Comparison of ENCODE assay signal across 19 cellular contexts in genomic region chr5:133304707-133305216, GRCh38.
DNase-seq lines count a peak whose midpoint lies in the region; ATAC-seq lines count a peak whose summit lies in the region.
"Had no signal": no experiment of that assay in that cellular context is flagged by ENCODE, and none has a peak within 500 bp of the region (broad histone marks: within the 10 kb centered on the region; RNA-seq: fewer than 3 reads in every experiment).

No MANE protein-coding gene starts in this region.

- ATAC-seq in sciatic nerve: no peak
- ATAC-seq in HG03139 (IDR thresholded peaks at IDR 0.05; ENCODE audit: unreplicated experiment): no peak
- ATAC-seq: A549 had no signal

- H3K14ac ChIP-seq in neuronal stem cell (ENCODE audit: low read length): no peak overlapping the region

- no peak overlapping the region for H4K8ac ChIP-seq in neuronal stem cell (ENCODE audit: low read depth, low read length)

- no peak overlapping the region for H3K27ac ChIP-seq in neuronal stem cell (replicated peaks; ENCODE audit: low read length)
- H3K27ac ChIP-seq: 22Rv1; A549; BLaER1 treated with 17β-estradiol and CSF1 and Interleukin-3, amounts not matched to agents 10 nM and 100 nM had no signal

- WGBS in neuronal stem cell (ENCODE audit: extremely low coverage in 2 of 2, insufficient read length in 2 of 2, insufficient replicate concordance in 1 of 2), 2 donors: no CpG with 5 or more reads among the region's 2 CpGs

- H4K91ac ChIP-seq in neuronal stem cell (ENCODE audit: low read depth, low read length, poor library complexity): no peak overlapping the region

- no peak overlapping the region for H2BK120ac ChIP-seq in neuronal stem cell (ENCODE audit: low read depth, low read length)

- DNase-seq in DMS 273 (lab: John Stamatoyannopoulos, UW; ENCODE audit: unreplicated experiment) (peak; percentile 41), DMS 273 treated with DMSO at 0.1 percent for 48 hours (lab: John Stamatoyannopoulos, UW) (no peak), NCI-H69 (lab: John Stamatoyannopoulos, UW) (peak; percentile 84), neuronal stem cell (ENCODE audit: low spot score) (no peak), sciatic nerve (ENCODE audit: low spot score) (no peak), occipital lobe (lab: John Stamatoyannopoulos, UW) (no peak)
- DNase-seq: ACHN; AML-193; BE2C; CD4-positive, alpha-beta T cell; CD8-positive, alpha-beta memory T cell; DMS153; DND-41; GOT3; HCEC 1CT had no signal

- H3K4ac ChIP-seq in neuronal stem cell (ENCODE audit: low read length): no peak overlapping the region

- H3K23ac ChIP-seq in neuronal stem cell (ENCODE audit: low read depth, low read length, poor library complexity): no peak overlapping the region

- no peak overlapping the region for H2AFZ ChIP-seq in neuronal stem cell (ENCODE audit: low read length)

- no peak overlapping the region for H3K4me3 ChIP-seq in neuronal stem cell (ENCODE audit: low read length in 2 of 2)
- H3K4me3 ChIP-seq: A549; BLaER1 treated with 17β-estradiol and CSF1 and Interleukin-3, amounts not matched to agents 10 nM and 100 nM had no signal

- no peak overlapping the region for H2BK5ac ChIP-seq in neuronal stem cell (ENCODE audit: low read length)

- H3K4me2 ChIP-seq in neuronal stem cell (ENCODE audit: insufficient read depth, low read length, poor library complexity, severe bottlenecking): no peak overlapping the region
- H3K4me2 ChIP-seq: A549; BLaER1 treated with 17β-estradiol and CSF1 and Interleukin-3, amounts not matched to agents 10 nM and 100 nM had no signal

- peak overlapping the region; percentile 12 for H3K18ac ChIP-seq in neuronal stem cell (ENCODE audit: low read length)

- H3K9ac ChIP-seq in neuronal stem cell (ENCODE audit: low read depth, low read length, poor library complexity): no peak overlapping the region
- H3K9ac ChIP-seq: BLaER1 treated with 17β-estradiol and CSF1 and Interleukin-3, amounts not matched to agents 10 nM and 100 nM had no signal

- no peaks in the 10 kb centered on the region for H3K36me3 ChIP-seq in neuronal stem cell (replicated peaks in 1 of 2; ENCODE audit: control insufficient read depth in 2 of 2, insufficient read depth in 2 of 2, low read length in 2 of 2)
- H3K36me3 ChIP-seq: BE2C; BLaER1 treated with 17β-estradiol and CSF1 and Interleukin-3, amounts not matched to agents 10 nM and 100 nM had no signal

- H3K79me1 ChIP-seq in neuronal stem cell (ENCODE audit: low read depth, low read length): no peaks in the 10 kb centered on the region

- H3K9me3 ChIP-seq in neuronal stem cell (replicated peaks in 1 of 2; ENCODE audit: control insufficient read depth in 2 of 2, insufficient read depth in 1 of 2, low read depth in 1 of 2, low read length in 2 of 2): no peaks in the 10 kb centered on the region
- H3K9me3 ChIP-seq: A549; BE2C; BLaER1 treated with 17β-estradiol and CSF1 and Interleukin-3, amounts not matched to agents 10 nM and 100 nM had no signal

- no peak overlapping the region for H2AK5ac ChIP-seq in neuronal stem cell (ENCODE audit: low read depth, low read length)

- no peak overlapping the region for H2BK15ac ChIP-seq in neuronal stem cell (ENCODE audit: low read length)

- peaks cover 0 to 29% (median 0%) of the 10 kb centered on the region in 3 experiments for H3K27me3 ChIP-seq in neuronal stem cell (ENCODE audit: control insufficient read depth in 3 of 3, insufficient read depth in 3 of 3, low read depth in 1 of 3, low read length in 3 of 3)
- H3K27me3 ChIP-seq: BE2C; BLaER1 treated with 17β-estradiol and CSF1 and Interleukin-3, amounts not matched to agents 10 nM and 100 nM had no signal

- H3K4me1 ChIP-seq in neuronal stem cell (ENCODE audit: control insufficient read depth in 2 of 2, insufficient read depth in 1 of 2, low read depth in 1 of 2, low read length in 2 of 2): no peaks in the 10 kb centered on the region
- H3K4me1 ChIP-seq: A549, BE2C had no signal

- no peak overlapping the region for H2BK12ac ChIP-seq in neuronal stem cell (ENCODE audit: low read length)

- intact Hi-C loops in sciatic nerve (cut with DNase I): no loop called here

Comparison
In these comparisons a context has a peak if more than half of its experiments do, and no peak if none do; other contexts are left out.
1. DNase-seq: peak in DMS 273 (single experiment) and NCI-H69 (single experiment); none in DMS 273 treated with DMSO at 0.1 percent for 48 hours (single experiment), neuronal stem cell (single experiment), sciatic nerve (single experiment) and occipital lobe (single experiment).